1 cellular context compared by ENCODE assay signal in genomic region chr22:39654959-39655579, GRCh38.
TF ChIP-seq lines count a peak whose summit lies in the region.

No MANE protein-coding gene starts in this region.

TF ChIP-seq in H1, 55 proteins besides CTCF, POLR2A, EP300 and RAD21:
- TF ChIP-seq KDM5A (IDR thresholded peaks at IDR 0.05; ENCODE audit: low read length) = no peak
